8 cellular contexts compared by ENCODE assay signal in genomic region chr13:29925457-29925856, GRCh38.
DNase-seq lines count a peak whose midpoint lies in the region; ATAC-seq and TF ChIP-seq lines count a peak whose summit lies in the region.

No MANE protein-coding gene starts in this region.

- in situ Hi-C loops in GM13977 (cut with MboI; ENCODE audit: low pct_unique_long_range_greater_than_20kb, low sequenced_read_pairs, unreplicated experiment) = no loop called here

- DNase-seq in activated naive CD8-positive, alpha-beta T cell treated with anti-CD3 and anti-CD28 coated beads, Interleukin-2, amount 50 U/mL, for 24 hours = no peak
- DNase-seq in amniotic epithelial cell (ENCODE audit: low read depth) = peak; percentile 89
- DNase-seq in left lobe of liver (ENCODE audit: low spot score) = peak; percentile 89
- DNase-seq in upper lobe of right lung = peak; percentile 72
- no peak for DNase-seq in CD14-positive monocyte (ENCODE audit: low spot score)
- no peak for DNase-seq in GM13977 (ENCODE audit: low spot score)

- no peaks in the 10 kb centered on the region for H3K27me3 ChIP-seq in upper lobe of right lung

- H3K27ac Mint-ChIP-seq in activated naive CD8-positive, alpha-beta T cell = peak overlapping the region; percentile 25
- no peak overlapping the region for H3K27ac Mint-ChIP-seq in activated naive CD8-positive, alpha-beta T cell treated with anti-CD3 and anti-CD28 coated beads, Interleukin-2, amount 50 U/mL, for 24 hours
- no peak overlapping the region for H3K27ac Mint-ChIP-seq in CD14-positive monocyte

- no peak overlapping the region for H3K4me3 Mint-ChIP-seq in activated naive CD8-positive, alpha-beta T cell
- H3K4me3 Mint-ChIP-seq in activated naive CD8-positive, alpha-beta T cell treated with anti-CD3 and anti-CD28 coated beads, Interleukin-2, amount 50 U/mL, for 24 hours = no peak overlapping the region
- no peak overlapping the region for H3K4me3 Mint-ChIP-seq in CD14-positive monocyte

- peaks cover 15% of the 10 kb centered on the region for H3K4me1 Mint-ChIP-seq in activated naive CD8-positive, alpha-beta T cell (ENCODE audit: low read depth)
- H3K4me1 Mint-ChIP-seq in activated naive CD8-positive, alpha-beta T cell treated with anti-CD3 and anti-CD28 coated beads, Interleukin-2, amount 50 U/mL, for 24 hours = peaks cover 12% of the 10 kb centered on the region
- peaks cover 2% of the 10 kb centered on the region for H3K4me1 Mint-ChIP-seq in CD14-positive monocyte

- no peaks in the 10 kb centered on the region for H3K9me3 Mint-ChIP-seq in activated naive CD8-positive, alpha-beta T cell (ENCODE audit: low read depth)
- no peaks in the 10 kb centered on the region for H3K9me3 Mint-ChIP-seq in activated naive CD8-positive, alpha-beta T cell treated with anti-CD3 and anti-CD28 coated beads, Interleukin-2, amount 50 U/mL, for 24 hours
- no peaks in the 10 kb centered on the region for H3K9me3 Mint-ChIP-seq in CD14-positive monocyte

- H3K9me3 ChIP-seq in upper lobe of right lung = no peaks in the 10 kb centered on the region

- intact Hi-C loops in upper lobe of right lung (cut with DNase I) = loop anchor here (10.0 kb wide), 1 partner anchor 189 kb away; no protein-coding TSS in a partner anchor
- intact Hi-C loops in CD14-positive monocyte (cut with micrococcal nuclease) = loop anchor here in 1 of 2 donors (10.0 kb wide), 1 partner anchor 161 kb away; no protein-coding TSS in a partner anchor

- no peak for TF ChIP-seq CTCF in upper lobe of right lung (IDR thresholded peaks at IDR 0.05)
- no peak for TF ChIP-seq CTCF in CD14-positive monocyte (IDR thresholded peaks at IDR 0.05)
- no peak for TF ChIP-seq CTCF in GM13977 (IDR thresholded peaks at IDR 0.05; ENCODE audit: extremely low read depth, insufficient read depth, missing control alignments)

- peak overlapping the region; percentile 86 for H3K27ac ChIP-seq in upper lobe of right lung

- H3K27me3 Mint-ChIP-seq in activated naive CD8-positive, alpha-beta T cell = no peaks in the 10 kb centered on the region
- H3K27me3 Mint-ChIP-seq in activated naive CD8-positive, alpha-beta T cell treated with anti-CD3 and anti-CD28 coated beads, Interleukin-2, amount 50 U/mL, for 24 hours = no peaks in the 10 kb centered on the region
- H3K27me3 Mint-ChIP-seq in CD14-positive monocyte (ENCODE audit: low read depth in 3 of 3) = peaks cover 0 to 6% (median 1%) of the 10 kb centered on the region in 3 donors

- no peaks in the 10 kb centered on the region for H3K36me3 ChIP-seq in upper lobe of right lung

- ATAC-seq in activated naive CD8-positive, alpha-beta T cell treated with anti-CD3 and anti-CD28 coated beads, Interleukin-2, amount 50 U/mL, for 24 hours = no peak
- ATAC-seq in left lobe of liver (peak; percentile 70), upper lobe of right lung (peak; percentile 67), GM19351 (IDR thresholded peaks at IDR 0.05; ENCODE audit: unreplicated experiment) (no peak)

- H3K36me3 Mint-ChIP-seq in activated naive CD8-positive, alpha-beta T cell = no peaks in the 10 kb centered on the region
- H3K36me3 Mint-ChIP-seq in activated naive CD8-positive, alpha-beta T cell treated with anti-CD3 and anti-CD28 coated beads, Interleukin-2, amount 50 U/mL, for 24 hours (ENCODE audit: low read depth) = no peaks in the 10 kb centered on the region
- no peaks in the 10 kb centered on the region for H3K36me3 Mint-ChIP-seq in CD14-positive monocyte

- H3K4me1 ChIP-seq in upper lobe of right lung = peaks cover 29% of the 10 kb centered on the region

- H3K4me3 ChIP-seq in upper lobe of right lung = no peak overlapping the region

Comparison
In these comparisons a context has a peak if more than half of its experiments do, and no peak if none do; other contexts are left out.
1. ATAC-seq: peak in left lobe of liver (single experiment) and upper lobe of right lung (single experiment); none in activated naive CD8-positive, alpha-beta T cell treated with anti-CD3 and anti-CD28 coated beads, Interleukin-2, amount 50 U/mL, for 24 hours (single experiment) and GM19351 (single experiment).
2. DNase-seq: peak in amniotic epithelial cell (single experiment), left lobe of liver (single experiment) and upper lobe of right lung (single experiment); none in activated naive CD8-positive, alpha-beta T cell treated with anti-CD3 and anti-CD28 coated beads, Interleukin-2, amount 50 U/mL, for 24 hours (single experiment), CD14-positive monocyte (single experiment) and GM13977 (single experiment).